ENCODE assay signal across 8 cellular contexts in the genomic region with DNA sequence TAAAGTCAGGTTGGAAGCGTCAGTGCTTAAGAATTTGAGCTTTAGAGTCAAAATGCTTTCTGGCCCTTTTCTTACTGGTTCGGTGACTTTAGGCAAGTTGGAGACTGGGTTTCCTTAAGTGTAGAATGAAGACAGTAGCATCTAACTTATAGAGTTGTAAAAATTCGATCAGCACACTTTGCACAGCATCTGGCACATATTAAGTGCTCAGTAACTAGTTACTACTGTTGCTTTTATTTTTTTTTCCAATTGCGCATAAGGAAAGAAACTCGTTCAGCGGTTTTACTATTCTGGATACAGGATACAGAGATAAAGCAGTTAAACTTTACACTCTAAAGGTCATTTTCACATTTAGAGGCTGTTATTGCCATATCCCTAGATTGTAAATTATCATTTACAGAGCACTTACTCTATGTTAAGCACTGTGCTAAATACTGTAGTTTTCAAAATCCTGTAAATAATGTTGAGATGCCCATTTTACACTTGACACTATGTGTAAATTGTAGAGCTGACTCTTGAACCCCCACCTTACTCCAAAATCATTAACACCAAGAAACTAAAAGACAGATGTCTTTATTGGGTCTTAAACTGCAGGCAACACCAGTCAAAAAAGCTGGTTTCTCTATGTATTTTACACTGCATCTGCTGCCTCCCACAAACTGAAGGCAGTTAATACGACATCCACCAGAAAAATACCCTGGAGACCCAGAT. TPM values are rescaled to one million over a fixed set of nuclear protein-coding genes. Genes with fewer than 3 reads are reported as not detected.
DNase-seq lines count a peak whose midpoint lies in the region; ATAC-seq, FAIRE-seq and TF ChIP-seq lines count a peak whose summit lies in the region.

No MANE protein-coding gene starts in this region.

- no peak for TF ChIP-seq EP300 in K562 (IDR thresholded peaks at IDR 0.05; ENCODE audit: low read length)

- no peak overlapping the region for H2BK5ac ChIP-seq in mesenchymal stem cell (ENCODE audit: low read depth, low read length, poor library complexity, severe bottlenecking)

- H3K4me3 ChIP-seq in heart right ventricle = peak overlapping the region; percentile 64 to 99 (median 90)
- H3K4me3 ChIP-seq in K562 = peak overlapping the region; percentile 96
- peak overlapping the region; percentile 90 to 99 for H3K4me3 ChIP-seq in mesenchymal stem cell (ENCODE audit: insufficient read depth in 1 of 2, low read depth in 1 of 2, low read length in 2 of 2)
- H3K4me3 ChIP-seq in aorta (ENCODE audit: low read length in 2 of 2) = peak overlapping the region; percentile 61 to 70

- H3K9me3 ChIP-seq in heart right ventricle (no peaks in the 10 kb centered on the region), K562 (replicated peaks; ENCODE audit: control insufficient read depth, insufficient read depth, low read depth, low read length) (no peaks in the 10 kb centered on the region), mesenchymal stem cell (ENCODE audit: control insufficient read depth, low read length) (no peaks in the 10 kb centered on the region), aorta (ENCODE audit: control insufficient read depth, low read length) (no peaks in the 10 kb centered on the region)

- H3K79me1 ChIP-seq in mesenchymal stem cell (replicated peaks; ENCODE audit: low read length, poor library complexity, severe bottlenecking) = peaks cover 19% of the 10 kb centered on the region

- no peak overlapping the region for H4K91ac ChIP-seq in mesenchymal stem cell (ENCODE audit: low read length)

- TF ChIP-seq POLR2A in K562 (conservative IDR thresholded peaks at IDR 0.05) = no peak

- H3K27ac ChIP-seq in heart right ventricle (peak overlapping the region in 9 of 10 donors; percentile 81 to 95 (median 90)), K562 (ENCODE audit: extremely low read depth, low read depth, low read length) (peak overlapping the region; percentile 92), mesenchymal stem cell (ENCODE audit: low read length, poor library complexity, severe bottlenecking) (peak overlapping the region; percentile 76), aorta (ENCODE audit: low read depth in 1 of 2, low read length in 2 of 2) (peak overlapping the region in 1 of 2 donors; percentile 90)

- H3K27me3 ChIP-seq in heart right ventricle = no peaks in the 10 kb centered on the region
- H3K27me3 ChIP-seq in K562 (ENCODE audit: control insufficient read depth in 2 of 2, insufficient read depth in 2 of 2, low read length in 2 of 2) = no peaks in the 10 kb centered on the region
- no peaks in the 10 kb centered on the region for H3K27me3 ChIP-seq in mesenchymal stem cell (ENCODE audit: control insufficient read depth in 1 of 2, insufficient read depth in 1 of 2, low read length in 2 of 2)
- no peaks in the 10 kb centered on the region for H3K27me3 ChIP-seq in aorta (ENCODE audit: control insufficient read depth in 1 of 2, insufficient read depth in 2 of 2, low read length in 1 of 2)

- POLR2A ChIA-PET in K562 (lab: Yijun Ruan, JAX) = interaction anchor here (0.6 to 12.6 kb wide), 18 partner anchors 8 to 254 kb away, joined by 3 to 102 read pairs (median 4); no protein-coding TSS in a partner anchor

- peak overlapping the region in 1 of 2 experiments; percentile 74 for H3K23ac ChIP-seq in mesenchymal stem cell (ENCODE audit: low read length in 2 of 2)

- H2AK5ac ChIP-seq in mesenchymal stem cell (ENCODE audit: low read length, severe bottlenecking) = no peak overlapping the region

- in situ Hi-C loops in K562 (cut with MboI) = no loop called here

- H3K9ac ChIP-seq in K562 (ENCODE audit: insufficient read depth in 1 of 2, low read depth in 2 of 2, low read length in 2 of 2) = peak overlapping the region; percentile 97
- H3K9ac ChIP-seq in mesenchymal stem cell (ENCODE audit: low read length) = peak overlapping the region; percentile 99

- H4K20me1 ChIP-seq in K562 (replicated peaks; ENCODE audit: control insufficient read depth, insufficient read depth, low read length) = no peaks in the 10 kb centered on the region; the same call in 1 of the 2 replicates

- DNase-seq in heart right ventricle (no peak), Right ventricle myocardium superior (no peak), K562 (ENCODE audit: extremely low read depth in 1 of 4, low spot score in 3 of 4) (no peak), mesenchymal stem cell (no peak), aorta (no peak), dedifferentiated amniotic fluid mesenchymal stem cell (ENCODE audit: extremely low spot score) (no peak), NCI-H82 (lab: John Stamatoyannopoulos, UW) (no peak)
- DNase-seq in stimulated activated naive CD4-positive, alpha-beta T cell treated with Interleukin-2 at 50 U/mL for 16 hours (lab: John Stamatoyannopoulos, UW) = no peak

- CTCF ChIA-PET in K562 (lab: Yijun Ruan, JAX; ENCODE audit: low intra/inter-chr PET ratio) = interaction anchor here (0.6 kb wide), 1 partner anchor 66 kb away, joined by 3 read pairs; no protein-coding TSS in a partner anchor

- H3K14ac ChIP-seq in mesenchymal stem cell (ENCODE audit: low read length in 2 of 2) = peak overlapping the region in 1 of 2 experiments; percentile 97

- 22 to 23% methylated on average over 7 of the region's 7 CpGs for WGBS in heart right ventricle, 2 donors
- 3% methylated on average over 7 of the region's 7 CpGs for WGBS in K562 (ENCODE audit: insufficient coverage, low coverage, missing lambda C conversion rate)
- WGBS in mesenchymal stem cell = 50% methylated on average over 2 of the region's 7 CpGs
- WGBS in aorta, 2 donors = 8 to 9% methylated on average over 7 of the region's 7 CpGs

- H3K9me1 ChIP-seq in K562 (ENCODE audit: control insufficient read depth, insufficient read depth, low read length) = no peaks in the 10 kb centered on the region

- intact Hi-C loops in heart right ventricle (cut with DNase I) = loop anchor here in 5 of 10 donors (5.0 to 10.0 kb wide), 7 partner anchors 32 to 235 kb away; a partner anchor contains a TSS
- intact Hi-C loops in Right ventricle myocardium superior (cut with DNase I) = no loop called here
- intact Hi-C loops in K562 (cut with micrococcal nuclease) = loop anchor here (2.0 kb wide), 1 partner anchor 83 kb away; no protein-coding TSS in a partner anchor
- intact Hi-C loops in aorta (cut with DNase I) = loop anchor here in 1 of 2 donors (10.0 kb wide), 1 partner anchor 235 kb away; no protein-coding TSS in a partner anchor

- peak overlapping the region in 1 of 2 experiments; percentile 21 for H2BK12ac ChIP-seq in mesenchymal stem cell (ENCODE audit: low read length in 2 of 2)

- peak overlapping the region in 1 of 2 experiments; percentile 95 for H3K18ac ChIP-seq in mesenchymal stem cell (ENCODE audit: low read depth in 1 of 2, low read length in 2 of 2)

- H3K4me1 ChIP-seq in heart right ventricle (peaks cover 5 to 40% (median 22%) of the 10 kb centered on the region in 9 donors), K562 (replicated peaks in 1 of 2; ENCODE audit: control insufficient read depth in 2 of 2, insufficient read depth in 2 of 2, low read length in 2 of 2) (peaks cover 10 to 14% of the 10 kb centered on the region in 2 experiments; a peak in 4 of 5 replicates), mesenchymal stem cell (ENCODE audit: control insufficient read depth, insufficient read depth, low read depth, low read length) (peaks cover 14% of the 10 kb centered on the region), aorta (ENCODE audit: control insufficient read depth in 1 of 2, insufficient read depth in 2 of 2, low read length in 2 of 2) (peaks cover 0 to 5% of the 10 kb centered on the region in 2 donors)

- no peak overlapping the region for H2BK120ac ChIP-seq in mesenchymal stem cell (ENCODE audit: low read depth, low read length)

- TF ChIP-seq RAD21 in K562 (CRISPR knock-in tag; conservative IDR thresholded peaks at IDR 0.05 in 1 of 2, IDR thresholded peaks at IDR 0.05 in 1 of 2) = no peak

- H3K4me2 ChIP-seq in K562 (ENCODE audit: insufficient read depth, low read length) = peak overlapping the region; percentile 98
- peak overlapping the region; percentile 70 for H3K4me2 ChIP-seq in mesenchymal stem cell (ENCODE audit: low read length, poor library complexity, severe bottlenecking)

- H3K36me3 ChIP-seq in heart right ventricle (peaks cover 0 to 67% (median 37%) of the 10 kb centered on the region in 9 donors), K562 (ENCODE audit: control insufficient read depth, insufficient read depth, low read length) (peaks cover 68% of the 10 kb centered on the region), mesenchymal stem cell (ENCODE audit: control insufficient read depth in 1 of 2, insufficient read depth in 2 of 2, low read depth in 1 of 2, low read length in 2 of 2) (peaks cover 12 to 56% of the 10 kb centered on the region in 2 experiments), aorta (ENCODE audit: control insufficient read depth in 1 of 2, insufficient read depth in 2 of 2, low read length in 1 of 2) (no peaks in the 10 kb centered on the region)

- H4K8ac ChIP-seq in mesenchymal stem cell (ENCODE audit: low read length) = no peak overlapping the region

- FAIRE-seq in K562 (lab: Jason Lieb, UNC) = no peak

- TF ChIP-seq CTCF in heart right ventricle (IDR thresholded peaks at IDR 0.05) (no peak), K562 (IDR thresholded peaks at IDR 0.05 in 2 of 3, conservative IDR thresholded peaks at IDR 0.05 in 1 of 3; ENCODE audit: insufficient read depth in 2 of 3, low read depth in 1 of 3, low read length in 3 of 3) (no peak)

- no TSS peak for BruUV-seq in K562 (replicated peaks; lab: Mats Ljungman, UMichigan)

- ATAC-seq in heart right ventricle (no peak), Right ventricle myocardium superior (ENCODE audit: poor library complexity) (no peak), K562 (no peak), aorta (ENCODE audit: low FRiP score) (no peak)

- no peak overlapping the region for H2BK15ac ChIP-seq in mesenchymal stem cell (ENCODE audit: low read depth, poor library complexity, severe bottlenecking)

- peak overlapping the region in 1 of 2 experiments; percentile 99 for H3K4ac ChIP-seq in mesenchymal stem cell (ENCODE audit: low read depth in 1 of 2, low read length in 2 of 2)

- peak overlapping the region; percentile 91 for H2AFZ ChIP-seq in K562 (ENCODE audit: low read depth, low read length)
- peak overlapping the region; percentile 94 for H2AFZ ChIP-seq in mesenchymal stem cell (ENCODE audit: low read depth, low read length)

- H3K79me2 ChIP-seq in K562 (ENCODE audit: control insufficient read depth, insufficient read depth, low read length) = peaks cover 44% of the 10 kb centered on the region

RNA-seq across cellular contexts. Expression of a gene that starts 0.9 kb away (rescaled TPM):
- total RNA-seq in heart right ventricle = 100 to 1,000 TPM; 128 to 193 (median 156) TPM
- 100 to 1,000 TPM; 595 to 734 TPM for polyA plus RNA-seq in heart right ventricle
- 198 TPM for total RNA-seq in Right ventricle myocardium superior
- total RNA-seq in K562 (2011; cell fraction: chromatin; rRNA removed; ENCODE audit: low replicate concordance) = 8.1 and 30.8 TPM in 2 replicates
- total RNA-seq in K562 (2011; cell fraction: nucleolus; rRNA removed) = 77.2 and 84.6 TPM in 2 replicates
- 53.4 and 57.0 TPM in 2 replicates for total RNA-seq in K562 (2011; cell fraction: nucleoplasm; rRNA removed)
- 422 and 571 TPM in 2 replicates for total RNA-seq in K562 (2014; rRNA removed)
- 46.5 and 50.1 TPM in 2 replicates for total RNA-seq in K562 (2014; rRNA removed; fragmentation: Illumina TruSeq; extraction: Trizol)
- total RNA-seq in K562 (2015; rRNA removed; fragmentation: Illumina TruSeq; extraction: Trizol) = 137 and 139 TPM in 2 replicates
- 217 and 226 TPM in 2 replicates for total RNA-seq in K562 (2021)
- 179 and 193 TPM in 2 replicates for polyA plus RNA-seq in K562 (2011; rRNA removed)
- polyA plus RNA-seq in K562 (2011; cell fraction: cytosol; rRNA removed) = 657 and 854 TPM in 2 replicates
- polyA plus RNA-seq in K562 (2011; cell fraction: nucleus; rRNA removed) = 234 and 309 TPM in 2 replicates
- 288 and 480 TPM in 2 replicates for polyA plus RNA-seq in K562 (2012)
- polyA plus RNA-seq in K562 (2014; fragmentation: Illumina TruSeq; extraction: Trizol) = 31.8 and 117 TPM in 2 replicates
- 100 to 1,000 TPM; 635 to 741 TPM for polyA plus RNA-seq in K562 (2014; fragmentation: Nextera tagmentation; extraction: Ambion mirVana)
- 433 and 559 TPM in 2 replicates for polyA plus RNA-seq in K562 (2014; rRNA removed)
- polyA minus RNA-seq in K562 (2011; rRNA and poly(A)+ RNA removed) = 18.5 and 28.9 TPM in 2 replicates
- polyA minus RNA-seq in K562 (2011; cell fraction: cytosol; rRNA and poly(A)+ RNA removed) = 43.7 and 68.4 TPM in 2 replicates
- polyA minus RNA-seq in K562 (2011; cell fraction: nucleus; rRNA and poly(A)+ RNA removed) = 21.0 and 24.8 TPM in 2 replicates
- 553 TPM for polyA plus RNA-seq in mesenchymal stem cell (2013, experiment 1 of 2)
- 561 TPM for polyA plus RNA-seq in mesenchymal stem cell (2013, experiment 2 of 2)
- 100 to 1,000 TPM in 1 of 2 donors, 10 to 100 TPM in 1; 78.5 to 102 TPM for total RNA-seq in aorta
- polyA plus RNA-seq in aorta = 100 to 1,000 TPM; 403 to 629 TPM

RNA-seq across cellular contexts. Expression of a gene that starts 0.9 kb away (rescaled TPM):
- total RNA-seq in heart right ventricle (10 to 100 TPM; 41.8 to 69.0 (median 59.3) TPM), Right ventricle myocardium superior (53.2 TPM), K562 (2014; rRNA removed) (45.0 and 59.4 TPM in 2 replicates), K562 (2014; rRNA removed; fragmentation: Illumina TruSeq; extraction: Trizol) (41.0 and 41.8 TPM in 2 replicates), K562 (2015; rRNA removed; fragmentation: Illumina TruSeq; extraction: Trizol) (34.1 and 34.7 TPM in 2 replicates), K562 (2021) (47.1 and 52.5 TPM in 2 replicates), aorta (10 to 100 TPM; 12.6 to 22.1 TPM)
- polyA plus RNA-seq in heart right ventricle (10 to 100 TPM; 29.5 to 49.7 TPM), K562 (2011; rRNA removed) (72.2 and 76.3 TPM in 2 replicates), K562 (2014; fragmentation: Illumina TruSeq; extraction: Trizol) (48.0 and 51.9 TPM in 2 replicates), K562 (2014; fragmentation: Nextera tagmentation; extraction: Ambion mirVana) (10 to 100 TPM; 11.5 to 13.9 TPM), K562 (2014; rRNA removed) (84.8 and 94.6 TPM in 2 replicates), aorta (10 to 100 TPM; 10.3 to 28.0 TPM)
- total RNA-seq in K562 (2011; cell fraction: chromatin; rRNA removed; ENCODE audit: low replicate concordance) = 52.4 and 75.5 TPM in 2 replicates
- 59.4 and 63.0 TPM in 2 replicates for total RNA-seq in K562 (2011; cell fraction: nucleolus; rRNA removed)
- total RNA-seq in K562 (2011; cell fraction: nucleoplasm; rRNA removed) = 55.7 and 62.0 TPM in 2 replicates
- 84.5 and 124 TPM in 2 replicates for polyA plus RNA-seq in K562 (2011; cell fraction: cytosol; rRNA removed)
- polyA plus RNA-seq in K562 (2011; cell fraction: nucleus; rRNA removed) = 63.6 and 64.2 TPM in 2 replicates
- 27.4 and 33.4 TPM in 2 replicates for polyA plus RNA-seq in K562 (2012)
- 45.8 and 53.4 TPM in 2 replicates for polyA minus RNA-seq in K562 (2011; rRNA and poly(A)+ RNA removed)
- 19.5 and 21.2 TPM in 2 replicates for polyA minus RNA-seq in K562 (2011; cell fraction: cytosol; rRNA and poly(A)+ RNA removed)
- 21.2 and 21.4 TPM in 2 replicates for polyA minus RNA-seq in K562 (2011; cell fraction: nucleus; rRNA and poly(A)+ RNA removed)
- polyA plus RNA-seq in mesenchymal stem cell (2013, experiment 1 of 2) = 12.7 TPM
- polyA plus RNA-seq in mesenchymal stem cell (2013, experiment 2 of 2) = 13.6 TPM

RNA-seq across cellular contexts. Expression of a gene that starts 35.4 kb away (rescaled TPM):
- total RNA-seq in heart right ventricle (10 to 100 TPM; 25.8 to 83.2 (median 53.7) TPM), Right ventricle myocardium superior (60.6 TPM), K562 (2014; rRNA removed) (54.4 and 83.8 TPM in 2 replicates), K562 (2014; rRNA removed; fragmentation: Illumina TruSeq; extraction: Trizol) (39.7 and 42.2 TPM in 2 replicates), K562 (2015; rRNA removed; fragmentation: Illumina TruSeq; extraction: Trizol) (41.9 and 42.1 TPM in 2 replicates), K562 (2021) (102 and 105 TPM in 2 replicates), aorta (100 to 1,000 TPM; 176 to 204 TPM)
- polyA plus RNA-seq in heart right ventricle (100 to 1,000 TPM in 1 of 2 donors, 10 to 100 TPM in 1; 49.5 to 114 TPM), K562 (2011; rRNA removed) (72.9 and 80.0 TPM in 2 replicates), K562 (2014; fragmentation: Illumina TruSeq; extraction: Trizol) (68.6 and 69.8 TPM in 2 replicates), K562 (2014; fragmentation: Nextera tagmentation; extraction: Ambion mirVana) (10 to 100 TPM; 45.5 to 56.0 TPM), K562 (2014; rRNA removed) (56.0 and 65.2 TPM in 2 replicates), aorta (100 to 1,000 TPM in 1 of 2 donors, 10 to 100 TPM in 1; 79.0 to 265 TPM)
- 182 and 323 TPM in 2 replicates for total RNA-seq in K562 (2011; cell fraction: chromatin; rRNA removed; ENCODE audit: low replicate concordance)
- 205 and 207 TPM in 2 replicates for total RNA-seq in K562 (2011; cell fraction: nucleolus; rRNA removed)
- total RNA-seq in K562 (2011; cell fraction: nucleoplasm; rRNA removed) = 200 and 207 TPM in 2 replicates
- polyA plus RNA-seq in K562 (2011; cell fraction: cytosol; rRNA removed) = 124 and 164 TPM in 2 replicates
- polyA plus RNA-seq in K562 (2011; cell fraction: nucleus; rRNA removed) = 322 and 336 TPM in 2 replicates
- polyA plus RNA-seq in K562 (2012) = 98.9 and 128 TPM in 2 replicates
- polyA minus RNA-seq in K562 (2011; rRNA and poly(A)+ RNA removed) = 46.6 and 66.8 TPM in 2 replicates
- polyA minus RNA-seq in K562 (2011; cell fraction: cytosol; rRNA and poly(A)+ RNA removed) = 46.7 and 82.3 TPM in 2 replicates
- 66.4 and 92.3 TPM in 2 replicates for polyA minus RNA-seq in K562 (2011; cell fraction: nucleus; rRNA and poly(A)+ RNA removed)
- polyA plus RNA-seq in mesenchymal stem cell (2013, experiment 1 of 2) = 94.1 TPM
- 94.1 TPM for polyA plus RNA-seq in mesenchymal stem cell (2013, experiment 2 of 2)

RNA-seq across cellular contexts. Expression of a gene that starts 35.4 kb away (rescaled TPM):
- total RNA-seq in heart right ventricle (10 to 100 TPM; 44.6 to 63.0 (median 52.2) TPM), Right ventricle myocardium superior (45.3 TPM), K562 (2014; rRNA removed) (33.9 and 40.8 TPM in 2 replicates), K562 (2014; rRNA removed; fragmentation: Illumina TruSeq; extraction: Trizol) (73.3 and 78.7 TPM in 2 replicates), K562 (2015; rRNA removed; fragmentation: Illumina TruSeq; extraction: Trizol) (76.5 and 76.8 TPM in 2 replicates), K562 (2021) (120 TPM in 2 replicates), aorta (10 to 100 TPM; 73.3 to 79.3 TPM)
- polyA plus RNA-seq in heart right ventricle (1 to 10 TPM; 6.0 to 10.0 TPM), K562 (2011; rRNA removed) (123 and 144 TPM in 2 replicates), K562 (2014; fragmentation: Illumina TruSeq; extraction: Trizol) (133 and 162 TPM in 2 replicates), K562 (2014; fragmentation: Nextera tagmentation; extraction: Ambion mirVana) (1 to 10 TPM; 5.0 to 10.0 TPM), K562 (2014; rRNA removed) (49.1 and 57.9 TPM in 2 replicates), aorta (10 to 100 TPM in 1 of 2 donors, 1 to 10 TPM in 1; 8.5 to 15.5 TPM)
- total RNA-seq in K562 (2011; cell fraction: chromatin; rRNA removed; ENCODE audit: low replicate concordance) = 81.9 and 147 TPM in 2 replicates
- 22.5 and 28.8 TPM in 2 replicates for total RNA-seq in K562 (2011; cell fraction: nucleolus; rRNA removed)
- total RNA-seq in K562 (2011; cell fraction: nucleoplasm; rRNA removed) = 55.1 and 69.2 TPM in 2 replicates
- polyA plus RNA-seq in K562 (2011; cell fraction: cytosol; rRNA removed) = 165 and 176 TPM in 2 replicates
- 127 and 133 TPM in 2 replicates for polyA plus RNA-seq in K562 (2011; cell fraction: nucleus; rRNA removed)
- 53.2 and 59.8 TPM in 2 replicates for polyA plus RNA-seq in K562 (2012)
- polyA minus RNA-seq in K562 (2011; rRNA and poly(A)+ RNA removed) = 309 and 312 TPM in 2 replicates
- polyA minus RNA-seq in K562 (2011; cell fraction: cytosol; rRNA and poly(A)+ RNA removed) = 61.7 and 71.5 TPM in 2 replicates
- 23.6 and 40.4 TPM in 2 replicates for polyA minus RNA-seq in K562 (2011; cell fraction: nucleus; rRNA and poly(A)+ RNA removed)
- polyA plus RNA-seq in mesenchymal stem cell (2013, experiment 1 of 2) = 68.0 TPM
- 69.0 TPM for polyA plus RNA-seq in mesenchymal stem cell (2013, experiment 2 of 2)

RNA-seq across cellular contexts. Expression of a gene that starts 42.0 kb away (rescaled TPM):
- total RNA-seq in heart right ventricle = 100 to 1,000 TPM; 110 to 170 (median 124) TPM
- 100 to 1,000 TPM in 1 of 2 donors, 10 to 100 TPM in 1; 98.8 to 412 TPM for polyA plus RNA-seq in heart right ventricle
- total RNA-seq in Right ventricle myocardium superior = 134 TPM
- 377 and 1,084 TPM in 2 replicates for total RNA-seq in K562 (2011; cell fraction: chromatin; rRNA removed; ENCODE audit: low replicate concordance)
- 154 and 218 TPM in 2 replicates for total RNA-seq in K562 (2011; cell fraction: nucleolus; rRNA removed)
- total RNA-seq in K562 (2011; cell fraction: nucleoplasm; rRNA removed) = 345 and 673 TPM in 2 replicates
- 241 and 314 TPM in 2 replicates for total RNA-seq in K562 (2014; rRNA removed)
- 305 and 330 TPM in 2 replicates for total RNA-seq in K562 (2014; rRNA removed; fragmentation: Illumina TruSeq; extraction: Trizol)
- total RNA-seq in K562 (2015; rRNA removed; fragmentation: Illumina TruSeq; extraction: Trizol) = 297 and 319 TPM in 2 replicates
- 241 and 250 TPM in 2 replicates for total RNA-seq in K562 (2021)
- polyA plus RNA-seq in K562 (2011; rRNA removed) = 187 and 191 TPM in 2 replicates
- 33.0 and 80.4 TPM in 2 replicates for polyA plus RNA-seq in K562 (2011; cell fraction: cytosol; rRNA removed)
- polyA plus RNA-seq in K562 (2011; cell fraction: nucleus; rRNA removed) = 662 and 820 TPM in 2 replicates
- polyA plus RNA-seq in K562 (2012) = 185 and 194 TPM in 2 replicates
- polyA plus RNA-seq in K562 (2014; fragmentation: Illumina TruSeq; extraction: Trizol) = 213 and 218 TPM in 2 replicates
- polyA plus RNA-seq in K562 (2014; fragmentation: Nextera tagmentation; extraction: Ambion mirVana) = 100 to 1,000 TPM; 143 to 198 TPM
- 212 and 228 TPM in 2 replicates for polyA plus RNA-seq in K562 (2014; rRNA removed)
- polyA minus RNA-seq in K562 (2011; rRNA and poly(A)+ RNA removed) = 178 and 203 TPM in 2 replicates
- polyA minus RNA-seq in K562 (2011; cell fraction: cytosol; rRNA and poly(A)+ RNA removed) = 67.8 and 77.2 TPM in 2 replicates
- polyA minus RNA-seq in K562 (2011; cell fraction: nucleus; rRNA and poly(A)+ RNA removed) = 241 and 336 TPM in 2 replicates
- 142 TPM for polyA plus RNA-seq in mesenchymal stem cell (2013, experiment 1 of 2)
- 138 TPM for polyA plus RNA-seq in mesenchymal stem cell (2013, experiment 2 of 2)
- total RNA-seq in aorta = 100 to 1,000 TPM; 293 to 383 TPM
- polyA plus RNA-seq in aorta = 100 to 1,000 TPM in 1 of 2 donors, 10 to 100 TPM in 1; 65.6 to 352 TPM
